ENCODE assay signal across 10 cellular contexts in the genomic region with DNA sequence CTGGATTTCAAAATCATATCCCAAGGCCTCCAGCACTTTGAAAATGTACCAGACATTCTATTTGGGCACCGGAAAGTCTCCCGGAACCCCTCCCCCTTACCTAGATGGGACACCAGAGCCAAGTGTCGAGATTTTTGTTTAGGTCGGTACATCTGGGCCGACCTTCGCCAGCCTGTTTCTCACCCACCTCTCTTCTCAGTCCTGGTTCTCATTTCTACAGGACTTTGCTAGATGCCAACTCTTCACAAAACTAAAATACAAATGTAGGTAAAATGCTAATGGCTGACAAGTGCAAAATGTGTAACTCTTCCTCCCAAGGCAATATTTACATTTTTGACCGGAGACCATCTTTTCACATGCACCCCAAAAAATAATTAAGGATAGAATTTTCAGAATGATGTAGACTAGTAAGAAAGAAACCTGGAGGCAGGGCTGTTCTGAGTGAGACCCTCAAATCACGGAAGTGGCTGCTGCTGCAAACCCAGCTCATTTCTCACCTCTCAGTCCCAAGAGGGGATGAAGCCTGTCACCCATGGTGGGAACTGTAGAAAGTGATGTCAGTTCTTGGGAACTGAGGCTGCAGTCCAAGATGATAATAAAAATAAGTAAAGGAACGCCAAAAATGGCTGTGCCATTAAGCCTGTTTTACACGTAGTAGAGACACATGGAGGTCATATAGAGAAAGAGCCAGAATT. TPM values are rescaled to one million over a fixed set of nuclear protein-coding genes. Genes with fewer than 3 reads are reported as not detected.
DNase-seq lines count a peak whose midpoint lies in the region; ATAC-seq, FAIRE-seq and TF ChIP-seq lines count a peak whose summit lies in the region.
"Not testable (repeated sequence)": the region's sequence is repeated elsewhere in the genome, so short reads cannot be mapped to it uniquely, and the experiment has no call there.
"Had no signal": no experiment of that assay in that cellular context is flagged by ENCODE, and none has a peak within 500 bp of the region (broad histone marks: within the 10 kb centered on the region; RNA-seq: fewer than 3 reads in every experiment).

No MANE protein-coding gene starts in this region.

- POLR2A ChIA-PET in GM12878 (lab: Charles Lee) = interaction anchor here (0.5 kb wide), 1 partner anchor 208 kb away, joined by 3 read pairs; no protein-coding TSS in a partner anchor

- not testable (repeated sequence) for H3K27me3 ChIP-seq in BE2C; GM12878 (replicated peaks in 1 of 2; ENCODE audit: control insufficient read depth in 2 of 2, insufficient read depth in 2 of 2, low read length in 1 of 2); muscle layer of duodenum (ENCODE audit: low read depth, low read length); spleen (replicated peaks in 1 of 7)

- H3K27me3 Mint-ChIP-seq in T-helper 2 cell treated with Interferon-gamma antibody and Interleukin-4, amounts not matched to agents 5 μg/mL and 100 μg/mL, for 36 hours (ENCODE audit: low read depth) = not testable (repeated sequence)

- peak overlapping the region; percentile 89 for H3K4me3 Mint-ChIP-seq in T-helper 2 cell treated with Interferon-gamma antibody and Interleukin-4, amounts not matched to agents 5 μg/mL and 100 μg/mL, for 36 hours

- peak overlapping the region; percentile 58 for H3K4me2 ChIP-seq in GM12878 (ENCODE audit: control insufficient read depth, insufficient read depth)

- 5% methylated on average over 10 of the region's 10 CpGs for WGBS in GM12878 (ENCODE audit: insufficient coverage, insufficient replicate concordance, low lambda C conversion rate, missing lambda C conversion rate)
- 35 to 48% (median 42%) methylated on average over 10 of the region's 10 CpGs for WGBS in spleen, 5 donors

- not testable (repeated sequence) for TF ChIP-seq RAD21 in GM12878 (IDR thresholded peaks at IDR 0.05; ENCODE audit: insufficient read depth, low read depth, low read length)

- TF ChIP-seq CTCF in BE2C (IDR thresholded peaks at IDR 0.05; ENCODE audit: low read depth, low read length); GM12878 (IDR thresholded peaks at IDR 0.05 in 2 of 3, conservative IDR thresholded peaks at IDR 0.05 in 1 of 3; ENCODE audit: control insufficient read depth in 2 of 3, extremely low read depth in 1 of 3, insufficient read depth in 1 of 3, low read depth in 3 of 3, low read length in 3 of 3); foreskin fibroblast (IDR thresholded peaks at IDR 0.05; ENCODE audit: low read depth, low read length): not testable (repeated sequence)
- TF ChIP-seq CTCF in spleen (IDR thresholded peaks at IDR 0.05 in 8 of 11, conservative IDR thresholded peaks at IDR 0.05 in 3 of 11) = peak in 1 of 11 experiments; percentile 1

- H3K4me1 ChIP-seq in BE2C; GM12878 (ENCODE audit: control insufficient read depth, insufficient read depth, low read length); muscle layer of duodenum (ENCODE audit: control insufficient read depth in 1 of 2, insufficient read depth in 2 of 2, low read length in 2 of 2): not testable (repeated sequence)
- H3K4me1 ChIP-seq in spleen = peaks cover 0 to 48% (median 5%) of the 10 kb centered on the region in 6 donors

- in situ Hi-C loops in GM12878 (cut with MboI) = loop anchor here (10.0 kb wide), 1 partner anchor 62 kb away; no protein-coding TSS in a partner anchor

- TF ChIP-seq EP300 in GM12878 (IDR thresholded peaks at IDR 0.05; ENCODE audit: borderline replicate concordance in 1 of 2, control insufficient read depth in 1 of 2, low read depth in 2 of 2, low read length in 2 of 2) = not testable (repeated sequence)

- H3K36me3 ChIP-seq in BE2C; GM12878 (ENCODE audit: control insufficient read depth in 2 of 2, insufficient read depth in 2 of 2, low read length in 1 of 2); muscle layer of duodenum (ENCODE audit: control insufficient read depth in 1 of 2, insufficient read depth in 2 of 2, low read length in 2 of 2); spleen: not testable (repeated sequence)

- peak overlapping the region; percentile 73 for H2AFZ ChIP-seq in GM12878 (ENCODE audit: control insufficient read depth, low read depth, low read length)

- SMC1A ChIA-PET in GM12878 (lab: Charles Lee; ENCODE audit: uncharacterized antibody, unreplicated experiment) = interaction anchor here (1.3 kb wide), 1 partner anchor 78 kb away, joined by 3 read pairs; the partner anchor contains the start of genes DCAF11 and NRL

- TF ChIP-seq POLR2A in GM12878 (IDR thresholded peaks at IDR 0.05; ENCODE audit: low read depth, low read length); spleen (IDR thresholded peaks at IDR 0.05): not testable (repeated sequence)

- H3K27ac Mint-ChIP-seq in T-helper 2 cell treated with Interferon-gamma antibody and Interleukin-4, amounts not matched to agents 5 μg/mL and 100 μg/mL, for 36 hours = peak overlapping the region; percentile 87

- H3K36me3 Mint-ChIP-seq in T-helper 2 cell treated with Interferon-gamma antibody and Interleukin-4, amounts not matched to agents 5 μg/mL and 100 μg/mL, for 36 hours (ENCODE audit: low read depth) = not testable (repeated sequence)

- peak overlapping the region; percentile 62 for H3K9ac ChIP-seq in GM12878 (ENCODE audit: control insufficient read depth, insufficient read depth, low read length)

- RAD21 ChIA-PET in GM12878 (lab: Charles Lee; ENCODE audit: unreplicated experiment) = not testable (repeated sequence)

- CTCF ChIA-PET in GM12878 (lab: Yijun Ruan, JAX) = interaction anchor here (1.4 kb wide), 1 partner anchor 406 kb away, joined by 3 read pairs; no protein-coding TSS in a partner anchor

- H3K9me3 ChIP-seq in BE2C; GM12878 (replicated peaks; ENCODE audit: control insufficient read depth, insufficient read depth, low read length); muscle layer of duodenum (ENCODE audit: control insufficient read depth in 1 of 2, low read length in 2 of 2): not testable (repeated sequence)
- H3K9me3 ChIP-seq in spleen = peaks cover 0 to 11% (median 9%) of the 10 kb centered on the region in 8 donors

- not testable (repeated sequence) for H3K4me1 Mint-ChIP-seq in T-helper 2 cell treated with Interferon-gamma antibody and Interleukin-4, amounts not matched to agents 5 μg/mL and 100 μg/mL, for 36 hours (ENCODE audit: low read depth)

- DNase-seq in BE2C; T-helper 2 cell treated with Interferon-gamma antibody and Interleukin-4, amounts not matched to agents 5 μg/mL and 100 μg/mL, for 36 hours (ENCODE audit: low spot score); GM12878 (ENCODE audit: low read depth, low spot score); foreskin fibroblast; spleen: not testable (repeated sequence)

- BruUV-seq in GM12878 (replicated peaks; lab: Mats Ljungman, UMichigan) = not testable (repeated sequence)

- H3K79me2 ChIP-seq in GM12878 (ENCODE audit: control insufficient read depth, insufficient read depth, low read length) = not testable (repeated sequence)

- H4K20me1 ChIP-seq in GM12878 (ENCODE audit: control insufficient read depth, insufficient read depth) = not testable (repeated sequence)

- H3K4me3 ChIP-seq in BE2C (ENCODE audit: low read depth, low read length) (peak overlapping the region; percentile 69), GM12878 (peak overlapping the region; percentile 73), foreskin fibroblast (ENCODE audit: low read depth in 1 of 2, low read length in 2 of 2) (peak overlapping the region; percentile 48 to 57), muscle layer of duodenum (ENCODE audit: low read depth in 1 of 2, low read length in 2 of 2) (peak overlapping the region; percentile 63 to 65), spleen (peak overlapping the region in 7 of 8 donors; percentile 50 to 83 (median 59))

- peak; percentile 37 for ATAC-seq in GM19452 (IDR thresholded peaks at IDR 0.05; ENCODE audit: unreplicated experiment)
- peak; percentile 13 for ATAC-seq in HG03521 (IDR thresholded peaks at IDR 0.05; ENCODE audit: unreplicated experiment)
- ATAC-seq in GM12878 = peak; percentile 43

- not testable (repeated sequence) for H3K9me3 Mint-ChIP-seq in T-helper 2 cell treated with Interferon-gamma antibody and Interleukin-4, amounts not matched to agents 5 μg/mL and 100 μg/mL, for 36 hours

- FAIRE-seq in GM12878 (lab: Jason Lieb, UNC) = not testable (repeated sequence)

- peak overlapping the region; percentile 56 for H3K27ac ChIP-seq in GM12878 (ENCODE audit: control insufficient read depth, insufficient read depth)
- peak overlapping the region; percentile 87 for H3K27ac ChIP-seq in muscle layer of duodenum (ENCODE audit: low read length)
- H3K27ac ChIP-seq in spleen = peak overlapping the region in 7 of 8 donors; percentile 74 to 89 (median 88)

- intact Hi-C loops in GM12878 (cut with micrococcal nuclease; ENCODE audit: unreplicated experiment) = loop anchor here (1.0 kb wide), 1 partner anchor 23 kb away; no protein-coding TSS in a partner anchor
- intact Hi-C loops in spleen (cut with DNase I; ENCODE audit: low total_unique reads) = not testable (repeated sequence)

RNA-seq across cellular contexts. Expression of gene CARMIL3, which starts 14.7 kb away (rescaled TPM):
- polyA plus RNA-seq in BE2C (2012; ENCODE audit: insufficient read depth, insufficient read length, low read depth) = 19.2 TPM
- 1.6 and 2.5 TPM in 2 replicates for total RNA-seq in GM12878 (2013; cell fraction: nucleolus; rRNA removed)
- total RNA-seq in GM12878 (2014; rRNA removed) (0.17 and 0.27 TPM in 2 replicates), GM12878 (2014; rRNA removed; fragmentation: Illumina TruSeq; extraction: Trizol) (0.09 and 0.14 TPM in 2 replicates), GM12878 (2021) (0.26 and 0.72 TPM in 2 replicates), spleen (1 to 10 TPM in 6 of 7 donors, under 1 TPM in 1; 0.44 to 3.2 (median 1.5) TPM)
- not detected for polyA plus RNA-seq in GM12878 (2011; ENCODE audit: low read depth)
- polyA plus RNA-seq in GM12878 (2011; rRNA removed) (0.22 and 0.26 TPM in 2 replicates), GM12878 (2014; fragmentation: Illumina TruSeq; extraction: Trizol) (0.08 and 0.13 TPM in 2 replicates), GM12878 (2014; fragmentation: Nextera tagmentation; extraction: Ambion mirVana) (not detected), GM12878 (2014; rRNA removed) (0.32 and 0.33 TPM in 2 replicates), GM12878 (2016; fragmentation: Nextera tagmentation; extraction: Ambion mirVana) (under 1 TPM in 1 of 2 experiments, not detected in 1; 0.25 TPM), spleen (1 to 10 TPM in 2 of 3 donors, under 1 TPM in 1; 0.39 to 1.8 (median 1.0) TPM)
- 0.21 and 0.27 TPM in 2 replicates for polyA plus RNA-seq in GM12878 (2011; cell fraction: cytosol; rRNA removed)
- polyA plus RNA-seq in GM12878 (2011; cell fraction: nucleus; rRNA removed) = 5.1 and 5.4 TPM in 2 replicates
- 0.15 and 0.17 TPM in 2 replicates for polyA plus RNA-seq in GM12878 (2012)
- 0.15 and 1.2 TPM in 2 replicates for polyA minus RNA-seq in GM12878 (2011; rRNA and poly(A)+ RNA removed)
- polyA minus RNA-seq in GM12878 (2011; cell fraction: cytosol; rRNA and poly(A)+ RNA removed) = not detected in 2 replicates
- 0.60 and 0.96 TPM in 2 replicates for polyA minus RNA-seq in GM12878 (2011; cell fraction: nucleus; rRNA and poly(A)+ RNA removed)

RNA-seq across cellular contexts. Expression of gene CPNE6, which starts 34.3 kb away (rescaled TPM):
- not detected for polyA plus RNA-seq in BE2C (2012; ENCODE audit: insufficient read depth, insufficient read length, low read depth)
- not detected in 2 replicates for total RNA-seq in GM12878 (2013; cell fraction: nucleolus; rRNA removed)
- total RNA-seq in GM12878 (2014; rRNA removed) = not detected in 2 replicates
- total RNA-seq in GM12878 (2014; rRNA removed; fragmentation: Illumina TruSeq; extraction: Trizol) = not detected in 2 replicates
- 0.13 and 0.18 TPM in 2 replicates for total RNA-seq in GM12878 (2021)
- 0.64 TPM for polyA plus RNA-seq in GM12878 (2011; ENCODE audit: low read depth)
- 0.07 TPM in 1 of 2 replicates, not detected in the other for polyA plus RNA-seq in GM12878 (2011; rRNA removed)
- polyA plus RNA-seq in GM12878 (2011; cell fraction: cytosol; rRNA removed) = 0.05 and 0.12 TPM in 2 replicates
- 0.13 and 0.25 TPM in 2 replicates for polyA plus RNA-seq in GM12878 (2011; cell fraction: nucleus; rRNA removed)
- polyA plus RNA-seq in GM12878 (2012) = 0.21 and 0.24 TPM in 2 replicates
- 0.43 TPM in 1 of 2 replicates, not detected in the other for polyA plus RNA-seq in GM12878 (2014; fragmentation: Illumina TruSeq; extraction: Trizol)
- under 1 TPM in 1 of 2 experiments, not detected in 1; 0.06 TPM for polyA plus RNA-seq in GM12878 (2014; fragmentation: Nextera tagmentation; extraction: Ambion mirVana)
- polyA plus RNA-seq in GM12878 (2014; rRNA removed) = 0.15 and 0.25 TPM in 2 replicates
- polyA plus RNA-seq in GM12878 (2016; fragmentation: Nextera tagmentation; extraction: Ambion mirVana) = under 1 TPM; 0.32 to 0.42 TPM
- 0.05 TPM in 1 of 2 replicates, not detected in the other for polyA minus RNA-seq in GM12878 (2011; rRNA and poly(A)+ RNA removed)
- polyA minus RNA-seq in GM12878 (2011; cell fraction: cytosol; rRNA and poly(A)+ RNA removed) = not detected in 2 replicates
- not detected in 2 replicates for polyA minus RNA-seq in GM12878 (2011; cell fraction: nucleus; rRNA and poly(A)+ RNA removed)
- total RNA-seq in spleen = under 1 TPM in 1 of 7 donors, not detected in 6; 0.13 TPM
- polyA plus RNA-seq in spleen = under 1 TPM in 1 of 3 donors, not detected in 2; 0.03 TPM
- total RNA-seq: pulmonary artery endothelial cell; T-helper 2 cell treated with Interferon-gamma antibody and Interleukin-4, amounts not matched to agents 100 ng/mL and 5 ng/mL, for 36 hours had no signal

RNA-seq across cellular contexts. Expression of gene DHRS4L2, which starts 48.4 kb away (rescaled TPM):
- polyA plus RNA-seq in BE2C (2012; ENCODE audit: insufficient read depth, insufficient read length, low read depth) = 10.7 TPM
- 10.2 and 10.4 TPM in 2 replicates for total RNA-seq in GM12878 (2013; cell fraction: nucleolus; rRNA removed)
- total RNA-seq in GM12878 (2014; rRNA removed) (31.1 and 41.7 TPM in 2 replicates), GM12878 (2014; rRNA removed; fragmentation: Illumina TruSeq; extraction: Trizol) (22.0 and 24.0 TPM in 2 replicates), GM12878 (2021) (21.5 and 24.9 TPM in 2 replicates), spleen (10 to 100 TPM in 6 of 7 donors, 1 to 10 TPM in 1; 9.2 to 32.5 (median 19.9) TPM)
- polyA plus RNA-seq in GM12878 (2011; ENCODE audit: low read depth) = 9.5 TPM
- polyA plus RNA-seq in GM12878 (2011; rRNA removed) (7.0 and 10.5 TPM in 2 replicates), GM12878 (2014; fragmentation: Illumina TruSeq; extraction: Trizol) (20.6 and 28.1 TPM in 2 replicates), GM12878 (2014; fragmentation: Nextera tagmentation; extraction: Ambion mirVana) (1 to 10 TPM; 2.8 to 6.8 TPM), GM12878 (2014; rRNA removed) (40.5 and 49.3 TPM in 2 replicates), GM12878 (2016; fragmentation: Nextera tagmentation; extraction: Ambion mirVana) (10 to 100 TPM; 27.5 to 33.1 TPM), spleen (10 to 100 TPM; 31.3 to 54.4 (median 42.7) TPM)
- polyA plus RNA-seq in GM12878 (2011; cell fraction: cytosol; rRNA removed) = 13.7 TPM in 2 replicates
- 13.5 and 14.0 TPM in 2 replicates for polyA plus RNA-seq in GM12878 (2011; cell fraction: nucleus; rRNA removed)
- 12.8 and 17.4 TPM in 2 replicates for polyA plus RNA-seq in GM12878 (2012)
- 6.5 and 13.2 TPM in 2 replicates for polyA minus RNA-seq in GM12878 (2011; rRNA and poly(A)+ RNA removed)
- polyA minus RNA-seq in GM12878 (2011; cell fraction: cytosol; rRNA and poly(A)+ RNA removed) = 2.3 and 7.8 TPM in 2 replicates
- polyA minus RNA-seq in GM12878 (2011; cell fraction: nucleus; rRNA and poly(A)+ RNA removed) = 4.8 and 7.9 TPM in 2 replicates

RNA-seq across cellular contexts. Expression of gene PCK2, which starts 57.0 kb away (rescaled TPM):
- 43.9 TPM for polyA plus RNA-seq in BE2C (2012; ENCODE audit: insufficient read depth, insufficient read length, low read depth)
- 12.2 and 13.2 TPM in 2 replicates for total RNA-seq in GM12878 (2013; cell fraction: nucleolus; rRNA removed)
- 41.5 and 46.4 TPM in 2 replicates for total RNA-seq in GM12878 (2014; rRNA removed)
- total RNA-seq in GM12878 (2014; rRNA removed; fragmentation: Illumina TruSeq; extraction: Trizol) = 27.8 and 31.2 TPM in 2 replicates
- 78.5 and 78.6 TPM in 2 replicates for total RNA-seq in GM12878 (2021)
- 15.2 TPM for polyA plus RNA-seq in GM12878 (2011; ENCODE audit: low read depth)
- 23.0 and 42.3 TPM in 2 replicates for polyA plus RNA-seq in GM12878 (2011; rRNA removed)
- 64.4 and 77.3 TPM in 2 replicates for polyA plus RNA-seq in GM12878 (2011; cell fraction: cytosol; rRNA removed)
- polyA plus RNA-seq in GM12878 (2011; cell fraction: nucleus; rRNA removed) = 79.4 and 82.2 TPM in 2 replicates
- 34.0 and 41.8 TPM in 2 replicates for polyA plus RNA-seq in GM12878 (2012)
- polyA plus RNA-seq in GM12878 (2014; fragmentation: Illumina TruSeq; extraction: Trizol) = 19.6 and 42.9 TPM in 2 replicates
- polyA plus RNA-seq in GM12878 (2014; fragmentation: Nextera tagmentation; extraction: Ambion mirVana) = 10 to 100 TPM in 1 of 2 experiments, 1 to 10 TPM in 1; 6.6 to 12.3 TPM
- 68.3 and 79.0 TPM in 2 replicates for polyA plus RNA-seq in GM12878 (2014; rRNA removed)
- polyA plus RNA-seq in GM12878 (2016; fragmentation: Nextera tagmentation; extraction: Ambion mirVana) = 100 to 1,000 TPM; 100 to 110 TPM
- polyA minus RNA-seq in GM12878 (2011; rRNA and poly(A)+ RNA removed) = 32.9 and 57.6 TPM in 2 replicates
- polyA minus RNA-seq in GM12878 (2011; cell fraction: cytosol; rRNA and poly(A)+ RNA removed) = 23.3 and 27.0 TPM in 2 replicates
- polyA minus RNA-seq in GM12878 (2011; cell fraction: nucleus; rRNA and poly(A)+ RNA removed) = 18.9 and 24.2 TPM in 2 replicates
- total RNA-seq in spleen = 10 to 100 TPM; 31.4 to 52.3 (median 34.9) TPM
- 10 to 100 TPM; 25.3 to 35.7 (median 27.9) TPM for polyA plus RNA-seq in spleen
